14 cellular contexts compared by ENCODE assay signal in genomic region chr10:91206837-91207474, GRCh38. TPM values are rescaled to one million over a fixed set of nuclear protein-coding genes. Genes with fewer than 3 reads are reported as not detected.
DNase-seq lines count a peak whose midpoint lies in the region; ATAC-seq, FAIRE-seq and TF ChIP-seq lines count a peak whose summit lies in the region.
"Had no signal": no experiment of that assay in that cellular context is flagged by ENCODE, and none has a peak within 500 bp of the region (broad histone marks: within the 10 kb centered on the region; RNA-seq: fewer than 3 reads in every experiment).

No MANE protein-coding gene starts in this region.

- no peak overlapping the region for H3K27ac ChIP-seq in CD4-positive, alpha-beta T cell (ENCODE audit: low read depth, low read length)
- no peak overlapping the region for H3K27ac ChIP-seq in smooth muscle cell (ENCODE audit: low read depth)
- H3K27ac ChIP-seq: heart right ventricle had no signal

- no peaks in the 10 kb centered on the region for H3K9me3 Mint-ChIP-seq in CD4-positive, alpha-beta T cell
- no peaks in the 10 kb centered on the region for H3K9me3 Mint-ChIP-seq in activated naive CD8-positive, alpha-beta T cell treated with anti-CD3 and anti-CD28 coated beads, Interleukin-2, amount 10 ng/mL, durations not matched to agents 7 days and 5 days

- no peak overlapping the region for H2AFZ ChIP-seq in smooth muscle cell (ENCODE audit: low read depth)

- H3K36me3 ChIP-seq in smooth muscle cell (ENCODE audit: low read depth): no peaks in the 10 kb centered on the region
- H3K36me3 ChIP-seq: heart right ventricle had no signal

- H3K9me3 ChIP-seq in CD4-positive, alpha-beta T cell (ENCODE audit: control insufficient read depth, low read length): no peaks in the 10 kb centered on the region
- no peaks in the 10 kb centered on the region for H3K9me3 ChIP-seq in smooth muscle cell (replicated peaks; ENCODE audit: low read depth)
- H3K9me3 ChIP-seq: heart right ventricle had no signal

- DNase-seq in CD4-positive, alpha-beta T cell: no peak
- DNase-seq in GM18507 (ENCODE audit: extremely low spot score, insufficient read length, low read depth): no peak
- no peak for DNase-seq in activated naive CD8-positive, alpha-beta T cell treated with anti-CD3 and anti-CD28 coated beads, Interleukin-2, amount 10 ng/mL, durations not matched to agents 7 days and 5 days
- DNase-seq in smooth muscle cell (lab: John Stamatoyannopoulos, UW; ENCODE audit: unreplicated experiment): no peak
- DNase-seq in GM03348 (ENCODE audit: low spot score): no peak
- no peak for DNase-seq in hypothalamus (lab: John Stamatoyannopoulos, UW)
- DNase-seq in stimulated activated CD4-positive, alpha-beta T cell treated with anti-CD3 and anti-CD28 coated beads, Interleukin-2, amount 100 ng/mL, for 24 hours: no peak
- DNase-seq: activated CD4-positive, CD25-positive, alpha-beta regulatory T cell treated with anti-CD3 and anti-CD28 coated beads, Interleukin-2, amount 50 U/mL, for 72 hours; cerebellar nuclear complex; heart right ventricle; left cardiac atrium; NCI-H1105; NCI-H226 had no signal

- no peaks in the 10 kb centered on the region for H3K27me3 ChIP-seq in CD4-positive, alpha-beta T cell (ENCODE audit: control insufficient read depth, insufficient read depth, low read length)
- H3K27me3 ChIP-seq in smooth muscle cell (ENCODE audit: low read depth): peaks cover 17% of the 10 kb centered on the region
- H3K27me3 ChIP-seq: heart right ventricle had no signal

- H3K27ac Mint-ChIP-seq in CD4-positive, alpha-beta T cell: peak overlapping the region; percentile 1
- H3K27ac Mint-ChIP-seq in activated naive CD8-positive, alpha-beta T cell treated with anti-CD3 and anti-CD28 coated beads, Interleukin-2, amount 10 ng/mL, durations not matched to agents 7 days and 5 days: peak overlapping the region; percentile 47

- H3K27me3 Mint-ChIP-seq in CD4-positive, alpha-beta T cell: no peaks in the 10 kb centered on the region
- H3K27me3 Mint-ChIP-seq in activated naive CD8-positive, alpha-beta T cell treated with anti-CD3 and anti-CD28 coated beads, Interleukin-2, amount 10 ng/mL, durations not matched to agents 7 days and 5 days: no peaks in the 10 kb centered on the region

- H4K20me1 ChIP-seq in smooth muscle cell (ENCODE audit: low read depth): no peaks in the 10 kb centered on the region

- no peaks in the 10 kb centered on the region for H3K36me3 Mint-ChIP-seq in CD4-positive, alpha-beta T cell (ENCODE audit: low read depth)
- peaks cover 5% of the 10 kb centered on the region for H3K36me3 Mint-ChIP-seq in activated naive CD8-positive, alpha-beta T cell treated with anti-CD3 and anti-CD28 coated beads, Interleukin-2, amount 10 ng/mL, durations not matched to agents 7 days and 5 days

- H3F3A ChIP-seq in smooth muscle cell (ENCODE audit: low read depth): no peaks in the 10 kb centered on the region

- H3K4me2 ChIP-seq in smooth muscle cell: no peak overlapping the region

- peak; percentile 16 for ATAC-seq in CD4-positive, alpha-beta T cell (ENCODE audit: poor library complexity)
- ATAC-seq in HG02981 (IDR thresholded peaks at IDR 0.05; ENCODE audit: unreplicated experiment): peak; percentile 2
- peak; percentile 50 for ATAC-seq in activated naive CD8-positive, alpha-beta T cell treated with anti-CD3 and anti-CD28 coated beads, Interleukin-2, amount 10 ng/mL, durations not matched to agents 7 days and 5 days (ENCODE audit: low read depth)
- ATAC-seq: left cardiac atrium had no signal

- intact Hi-C loops in CD4-positive, alpha-beta T cell (cut with DNase I, micrococcal nuclease): no loop called here

- CTCF ChIA-PET in CD4-positive, alpha-beta T cell (lab: Charles Lee): interaction anchor here (1.0 kb wide), 1 partner anchor 17 kb away, joined by 3 read pairs; no protein-coding TSS in a partner anchor

- H3K79me2 ChIP-seq in smooth muscle cell (ENCODE audit: low read depth): no peaks in the 10 kb centered on the region

- H3K9ac ChIP-seq in smooth muscle cell (ENCODE audit: low read depth): no peak overlapping the region

- H3K4me3 ChIP-seq in smooth muscle cell: no peak overlapping the region
- H3K4me3 ChIP-seq: heart right ventricle had no signal

- H3K4me3 Mint-ChIP-seq in CD4-positive, alpha-beta T cell: no peak overlapping the region
- H3K4me3 Mint-ChIP-seq in activated naive CD8-positive, alpha-beta T cell treated with anti-CD3 and anti-CD28 coated beads, Interleukin-2, amount 10 ng/mL, durations not matched to agents 7 days and 5 days: no peak overlapping the region

- peak; percentile 46 for FAIRE-seq in GM18507 (lab: Jason Lieb, UNC)

- POLR2A ChIA-PET in CD4-positive, alpha-beta T cell (lab: Charles Lee): interaction anchor here (1.7 kb wide), 1 partner anchor 44 kb away, joined by 5 read pairs; no protein-coding TSS in a partner anchor
- POLR2A ChIA-PET in activated naive CD8-positive, alpha-beta T cell treated with anti-CD3 and anti-CD28 coated beads, Interleukin-2, amount 10 ng/mL, durations not matched to agents 7 days and 5 days (lab: Charles Lee): no interaction called here

- peaks cover 81% of the 10 kb centered on the region for H3K4me1 Mint-ChIP-seq in CD4-positive, alpha-beta T cell (ENCODE audit: low read depth)
- H3K4me1 Mint-ChIP-seq in activated naive CD8-positive, alpha-beta T cell treated with anti-CD3 and anti-CD28 coated beads, Interleukin-2, amount 10 ng/mL, durations not matched to agents 7 days and 5 days: peaks cover 45% of the 10 kb centered on the region

- no peak for TF ChIP-seq CTCF in CD4-positive, alpha-beta T cell (IDR thresholded peaks at IDR 0.05)
- no peak for TF ChIP-seq CTCF in smooth muscle cell (IDR thresholded peaks at IDR 0.05; ENCODE audit: borderline replicate concordance, insufficient read depth, poor library complexity, severe bottlenecking)

- no peaks in the 10 kb centered on the region for H3K4me1 ChIP-seq in smooth muscle cell (ENCODE audit: low read depth)

- 82% methylated on average over 3 of the region's 3 CpGs for WGBS in smooth muscle cell (ENCODE audit: low lambda C conversion rate)

RNA-seq across cellular contexts. Expression of gene PCGF5, which starts 13.5 kb away (rescaled TPM):
- 10 to 100 TPM; 57.7 to 58.4 TPM for total RNA-seq in CD4-positive, alpha-beta T cell
- total RNA-seq in activated naive CD8-positive, alpha-beta T cell treated with anti-CD3 and anti-CD28 coated beads, Interleukin-2, amount 10 ng/mL, durations not matched to agents 7 days and 5 days: 10 to 100 TPM; 51.6 to 52.5 TPM
- 13.9 and 24.5 TPM in 2 replicates for total RNA-seq in smooth muscle cell
- polyA plus RNA-seq in smooth muscle cell: 10.4 and 13.3 TPM in 2 replicates
